9 cellular contexts compared by ENCODE assay signal in genomic region chr16:1474471-1474795, GRCh38. TPM values are rescaled to one million over a fixed set of nuclear protein-coding genes. Genes with fewer than 3 reads are reported as not detected.
DNase-seq lines count a peak whose midpoint lies in the region; ATAC-seq and TF ChIP-seq lines count a peak whose summit lies in the region.
"Had no signal": no experiment of that assay in that cellular context is flagged by ENCODE, and none has a peak within 500 bp of the region (broad histone marks: within the 10 kb centered on the region; RNA-seq: fewer than 3 reads in every experiment).

No MANE protein-coding gene starts in this region.

- ATAC-seq in CD8-positive, alpha-beta T cell: no peak
- ATAC-seq in GM21737 (IDR thresholded peaks at IDR 0.05; ENCODE audit: unreplicated experiment): peak; percentile 23
- no peak for ATAC-seq in HG03378 (IDR thresholded peaks at IDR 0.05; ENCODE audit: unreplicated experiment)

- peaks cover 5% of the 10 kb centered on the region for H3K36me3 Mint-ChIP-seq in CD8-positive, alpha-beta T cell
- H3K36me3 Mint-ChIP-seq in glutamatergic neuron (ENCODE audit: unreplicated experiment): no peaks in the 10 kb centered on the region

- H3K27ac Mint-ChIP-seq in CD8-positive, alpha-beta T cell: peak overlapping the region; percentile 49
- H3K27ac Mint-ChIP-seq in glutamatergic neuron (ENCODE audit: unreplicated experiment): no peak overlapping the region

- no peaks in the 10 kb centered on the region for H3K9me3 ChIP-seq in CD8-positive, alpha-beta T cell (ENCODE audit: low read length)
- H3K9me3 ChIP-seq in SK-N-MC (ENCODE audit: low read depth, low read length) (no peaks in the 10 kb centered on the region), skeletal muscle tissue (ENCODE audit: control insufficient read depth in 3 of 3, low read length in 3 of 3) (no peaks in the 10 kb centered on the region)

- no peaks in the 10 kb centered on the region for H3K27me3 ChIP-seq in CD8-positive, alpha-beta T cell (ENCODE audit: insufficient read depth, low read length)
- H3K27me3 ChIP-seq in skeletal muscle tissue (ENCODE audit: control insufficient read depth in 3 of 3, insufficient read depth in 3 of 3, low read length in 3 of 3): no peaks in the 10 kb centered on the region

- no peaks in the 10 kb centered on the region for H3K9me3 Mint-ChIP-seq in CD8-positive, alpha-beta T cell
- peaks cover 9% of the 10 kb centered on the region for H3K9me3 Mint-ChIP-seq in glutamatergic neuron (ENCODE audit: unreplicated experiment)

- CTCF ChIA-PET in CD8-positive, alpha-beta T cell (lab: Charles Lee): no interaction called here

- no peak for DNase-seq in CD8-positive, alpha-beta T cell
- DNase-seq in SK-N-MC (ENCODE audit: low read depth, low spot score): no peak
- DNase-seq in glutamatergic neuron: no peak
- no peak for DNase-seq in GDM1 (lab: John Stamatoyannopoulos, UW)
- no peak for DNase-seq in NCI-H187 treated with DMSO at 0.1 percent for 48 hours (lab: John Stamatoyannopoulos, UW)

- POLR2A ChIA-PET in CD8-positive, alpha-beta T cell (lab: Charles Lee): no interaction called here

- no peak for TF ChIP-seq CTCF in CD8-positive, alpha-beta T cell (IDR thresholded peaks at IDR 0.05)
- no peak for TF ChIP-seq CTCF in glutamatergic neuron (IDR thresholded peaks at IDR 0.05; ENCODE audit: partially characterized antibody, unreplicated experiment)

- H3K9ac ChIP-seq in SK-N-MC (ENCODE audit: insufficient read length) (peak overlapping the region; percentile 99), skeletal muscle tissue (ENCODE audit: low read depth in 1 of 3, low read length in 3 of 3) (peak overlapping the region; percentile 89 to 99 (median 96))

- peaks cover 31% of the 10 kb centered on the region for H3K4me1 ChIP-seq in CD8-positive, alpha-beta T cell (ENCODE audit: insufficient read depth, low read length)
- peaks cover 18 to 42% (median 23%) of the 10 kb centered on the region in 3 donors for H3K4me1 ChIP-seq in skeletal muscle tissue (ENCODE audit: control insufficient read depth in 3 of 3, insufficient read depth in 3 of 3, low read length in 3 of 3)

- peaks cover 43% of the 10 kb centered on the region for H3K4me1 Mint-ChIP-seq in CD8-positive, alpha-beta T cell (ENCODE audit: low read depth)
- peaks cover 8% of the 10 kb centered on the region for H3K4me1 Mint-ChIP-seq in glutamatergic neuron (ENCODE audit: low read depth, unreplicated experiment)

- H3K27me3 Mint-ChIP-seq in CD8-positive, alpha-beta T cell (ENCODE audit: low read depth): no peaks in the 10 kb centered on the region
- peaks cover 9% of the 10 kb centered on the region for H3K27me3 Mint-ChIP-seq in glutamatergic neuron (ENCODE audit: unreplicated experiment)

- peak overlapping the region; percentile 81 for H3K27ac ChIP-seq in CD8-positive, alpha-beta T cell (ENCODE audit: low read depth, low read length)
- 0 out of 2 replicates have a peak overlapping the region, but pooled peaks have one; percentile 36 for H3K27ac ChIP-seq in SK-N-MC
- H3K27ac ChIP-seq in skeletal muscle tissue (ENCODE audit: low read depth, low read length): peak overlapping the region; percentile 93

- no peaks in the 10 kb centered on the region for H3K36me3 ChIP-seq in CD8-positive, alpha-beta T cell (ENCODE audit: insufficient read depth, low read length)
- H3K36me3 ChIP-seq in SK-N-MC (ENCODE audit: insufficient read depth, low read length) (no peaks in the 10 kb centered on the region), skeletal muscle tissue (ENCODE audit: control insufficient read depth in 3 of 3, insufficient read depth in 3 of 3, low read length in 3 of 3) (peaks cover 0 to 6% (median 0%) of the 10 kb centered on the region in 3 donors)

- H3K4me3 Mint-ChIP-seq in CD8-positive, alpha-beta T cell: peak overlapping the region; percentile 77
- peak overlapping the region; percentile 91 for H3K4me3 Mint-ChIP-seq in glutamatergic neuron (ENCODE audit: unreplicated experiment)

- peak overlapping the region; percentile 84 for H3K4me3 ChIP-seq in CD8-positive, alpha-beta T cell (ENCODE audit: low read depth, low read length)
- H3K4me3 ChIP-seq in SK-N-MC (peak overlapping the region; percentile 91), skeletal muscle tissue (ENCODE audit: low read length in 3 of 3) (peak overlapping the region; percentile 85 to 89 (median 87))

- intact Hi-C loops in CD8-positive, alpha-beta T cell (cut with DNase I, micrococcal nuclease): loop anchor here in 1 of 2 experiments (10.0 kb wide), 2 partner anchors 60 to 170 kb away; partner anchors contain the start of genes TMEM204 and UBE2I

RNA-seq across cellular contexts. Expression of gene CLCN7, which starts 0.4 kb away (rescaled TPM):
- 10 to 100 TPM; 85.7 to 90.0 TPM for total RNA-seq in CD8-positive, alpha-beta T cell
- total RNA-seq in glutamatergic neuron (ENCODE audit: unreplicated experiment): 118 TPM
- total RNA-seq in skeletal muscle tissue: 31.8 TPM

RNA-seq across cellular contexts. Expression of gene PTX4, which starts 14.3 kb away (rescaled TPM):
- total RNA-seq in CD8-positive, alpha-beta T cell: not detected
- total RNA-seq in glutamatergic neuron (ENCODE audit: unreplicated experiment): 2.2 TPM
- 1.0 TPM for total RNA-seq in skeletal muscle tissue

RNA-seq across cellular contexts. Expression of gene TELO2, which starts 18.7 kb away (rescaled TPM):
- 10 to 100 TPM; 23.0 to 23.6 TPM for total RNA-seq in CD8-positive, alpha-beta T cell
- total RNA-seq in glutamatergic neuron (ENCODE audit: unreplicated experiment): 101 TPM
- total RNA-seq in skeletal muscle tissue: 11.0 TPM

RNA-seq across cellular contexts. Expression of gene CCDC154, which starts 30.1 kb away (rescaled TPM):
- total RNA-seq in CD8-positive, alpha-beta T cell: 1 to 10 TPM; 2.2 to 2.4 TPM
- total RNA-seq in glutamatergic neuron (ENCODE audit: unreplicated experiment) (4.2 TPM), skeletal muscle tissue (under 0.01 TPM)

RNA-seq across cellular contexts. Expression of gene PERCC1, which starts 43.6 kb away (rescaled TPM):
- 1 to 10 TPM in 1 of 2 experiments, under 1 TPM in 1; 0.75 to 1.2 TPM for total RNA-seq in CD8-positive, alpha-beta T cell
- total RNA-seq in glutamatergic neuron (ENCODE audit: unreplicated experiment) (not detected), skeletal muscle tissue (not detected)
- total RNA-seq: NCI-H460 had no signal

Comparison
In these comparisons a context has a peak if more than half of its experiments do, and no peak if none do; other contexts are left out.
1. H3K27ac ChIP-seq: peak in every context shown above with its lines; median percentile 93 in skeletal muscle tissue; 81 in CD8-positive, alpha-beta T cell; 36 in SK-N-MC.